ENCODE assay signal across 7 cellular contexts in genomic region chrX:48936429-48937064, GRCh38. TPM values are rescaled to one million over a fixed set of nuclear protein-coding genes. Genes with fewer than 3 reads are reported as not detected.
A peak's percentile ranks its signal among the peaks of the same experiment; 100 is the strongest.
DNase-seq lines count a peak whose midpoint lies in the region; ATAC-seq and TF ChIP-seq lines count a peak whose summit lies in the region.

No MANE protein-coding gene starts in this region.

- ATAC-seq in GM18870 (IDR thresholded peaks at IDR 0.05; ENCODE audit: unreplicated experiment) (peak; percentile 2), HG02852 (IDR thresholded peaks at IDR 0.05; ENCODE audit: unreplicated experiment) (peak; percentile 3), HG02588 (IDR thresholded peaks at IDR 0.05; ENCODE audit: unreplicated experiment) (no peak)
- no peak for ATAC-seq in activated CD8-positive, alpha-beta T cell treated with anti-CD3 and anti-CD28 coated beads, Interleukin-2, amount 10 ng/mL, durations not matched to agents 7 days and 5 days
- ATAC-seq in natural killer cell treated with Interleukin-12 subunit alpha and Interleukin-12 subunit beta and Interleukin-15 and Interleukin-18, amount 100 ng/mL, for 72 hours = peak; percentile 18 to 60

- H3K36me3 Mint-ChIP-seq in activated CD8-positive, alpha-beta T cell treated with anti-CD3 and anti-CD28 coated beads, Interleukin-2, amount 10 ng/mL, durations not matched to agents 7 days and 5 days (ENCODE audit: low read depth) = peaks cover 50% of the 10 kb centered on the region
- H3K36me3 Mint-ChIP-seq in natural killer cell treated with Interleukin-12 subunit alpha and Interleukin-12 subunit beta and Interleukin-15 and Interleukin-18, amount 100 ng/mL, for 72 hours = peaks cover 9% of the 10 kb centered on the region

- H3K4me3 ChIP-seq in esophagus muscularis mucosa = no peak overlapping the region

- CTCF ChIA-PET in activated CD8-positive, alpha-beta T cell treated with anti-CD3 and anti-CD28 coated beads, Interleukin-2, amount 10 ng/mL, durations not matched to agents 7 days and 5 days (lab: Charles Lee) = interaction anchor here (0.8 to 3.0 kb wide), 8 partner anchors 10 to 288 kb away, joined by 3 to 23 read pairs (median 4); partner anchors contain the start of gene HDAC6

- no peaks in the 10 kb centered on the region for H3K27me3 ChIP-seq in esophagus muscularis mucosa

- intact Hi-C loops in esophagus muscularis mucosa (cut with DNase I) = no loop called here

- no peak for TF ChIP-seq EP300 in esophagus muscularis mucosa (IDR thresholded peaks at IDR 0.05)

- H3K27me3 Mint-ChIP-seq in activated CD8-positive, alpha-beta T cell treated with anti-CD3 and anti-CD28 coated beads, Interleukin-2, amount 10 ng/mL, durations not matched to agents 7 days and 5 days (ENCODE audit: low read depth) = no peaks in the 10 kb centered on the region
- no peaks in the 10 kb centered on the region for H3K27me3 Mint-ChIP-seq in natural killer cell treated with Interleukin-12 subunit alpha and Interleukin-12 subunit beta and Interleukin-15 and Interleukin-18, amount 100 ng/mL, for 72 hours

- WGBS in esophagus muscularis mucosa = 88% methylated on average over 8 of the region's 8 CpGs

- H3K4me1 Mint-ChIP-seq in activated CD8-positive, alpha-beta T cell treated with anti-CD3 and anti-CD28 coated beads, Interleukin-2, amount 10 ng/mL, durations not matched to agents 7 days and 5 days (ENCODE audit: low read depth) = peaks cover 74% of the 10 kb centered on the region
- H3K4me1 Mint-ChIP-seq in natural killer cell treated with Interleukin-12 subunit alpha and Interleukin-12 subunit beta and Interleukin-15 and Interleukin-18, amount 100 ng/mL, for 72 hours (ENCODE audit: low read depth in 2 of 2) = peaks cover 74 to 76% of the 10 kb centered on the region in 2 donors

- no peak for TF ChIP-seq POLR2A in esophagus muscularis mucosa (IDR thresholded peaks at IDR 0.05; ENCODE audit: low read depth)

- H3K27ac Mint-ChIP-seq in activated CD8-positive, alpha-beta T cell treated with anti-CD3 and anti-CD28 coated beads, Interleukin-2, amount 10 ng/mL, durations not matched to agents 7 days and 5 days = peak overlapping the region; percentile 88
- H3K27ac Mint-ChIP-seq in natural killer cell treated with Interleukin-12 subunit alpha and Interleukin-12 subunit beta and Interleukin-15 and Interleukin-18, amount 100 ng/mL, for 72 hours = peak overlapping the region; percentile 94 to 96

- no peak overlapping the region for H3K4me3 Mint-ChIP-seq in activated CD8-positive, alpha-beta T cell treated with anti-CD3 and anti-CD28 coated beads, Interleukin-2, amount 10 ng/mL, durations not matched to agents 7 days and 5 days
- H3K4me3 Mint-ChIP-seq in natural killer cell treated with Interleukin-12 subunit alpha and Interleukin-12 subunit beta and Interleukin-15 and Interleukin-18, amount 100 ng/mL, for 72 hours = peak overlapping the region; percentile 86

- POLR2A ChIA-PET in activated CD8-positive, alpha-beta T cell treated with anti-CD3 and anti-CD28 coated beads, Interleukin-2, amount 10 ng/mL, durations not matched to agents 7 days and 5 days (lab: Charles Lee) = interaction anchor here (0.6 to 7.2 kb wide), 12 partner anchors 9 to 1100 kb away, joined by 3 to 126 read pairs (median 4); partner anchors contain the start of genes GRIPAP1, PIM2, PQBP1 and SLC35A2

- peaks cover 0 to 48% (median 24%) of the 10 kb centered on the region in 4 donors for H3K36me3 ChIP-seq in esophagus muscularis mucosa

- peaks cover 11 to 21% (median 16%) of the 10 kb centered on the region in 4 donors for H3K4me1 ChIP-seq in esophagus muscularis mucosa

- DNase-seq in activated CD8-positive, alpha-beta T cell treated with anti-CD3 and anti-CD28 coated beads, Interleukin-2, amount 10 ng/mL, durations not matched to agents 7 days and 5 days = no peak
- DNase-seq in natural killer cell treated with Interleukin-12 subunit alpha and Interleukin-12 subunit beta and Interleukin-15 and Interleukin-18, amount 100 ng/mL, for 72 hours (ENCODE audit: low spot score) = peak; percentile 79
- DNase-seq in esophagus muscularis mucosa (ENCODE audit: extremely low spot score) (no peak), RKO (ENCODE audit: low spot score) (no peak)

- no peaks in the 10 kb centered on the region for H3K9me3 ChIP-seq in esophagus muscularis mucosa

- no peak for TF ChIP-seq CTCF in esophagus muscularis mucosa (IDR thresholded peaks at IDR 0.05)

- H3K27ac ChIP-seq in esophagus muscularis mucosa (replicated peaks in 1 of 4) = peak overlapping the region in 1 of 4 donors; percentile 54

- H3K9me3 Mint-ChIP-seq in activated CD8-positive, alpha-beta T cell treated with anti-CD3 and anti-CD28 coated beads, Interleukin-2, amount 10 ng/mL, durations not matched to agents 7 days and 5 days (ENCODE audit: insufficient read depth) = no peaks in the 10 kb centered on the region
- no peaks in the 10 kb centered on the region for H3K9me3 Mint-ChIP-seq in natural killer cell treated with Interleukin-12 subunit alpha and Interleukin-12 subunit beta and Interleukin-15 and Interleukin-18, amount 100 ng/mL, for 72 hours

RNA-seq across cellular contexts. Expression of gene PIM2, which starts 17.7 kb away (rescaled TPM):
- total RNA-seq in activated CD8-positive, alpha-beta T cell treated with anti-CD3 and anti-CD28 coated beads, Interleukin-2, amount 10 ng/mL, durations not matched to agents 7 days and 5 days = 10 to 100 TPM; 51.3 to 53.6 TPM
- 100 to 1,000 TPM; 291 to 478 TPM for total RNA-seq in natural killer cell treated with Interleukin-12 subunit alpha and Interleukin-12 subunit beta and Interleukin-15 and Interleukin-18, amount 100 ng/mL, for 72 hours
- 10 to 100 TPM in 1 of 4 donors, 1 to 10 TPM in 3; 3.3 to 11.4 (median 7.3) TPM for total RNA-seq in esophagus muscularis mucosa

RNA-seq across cellular contexts. Expression of gene OTUD5, which starts 20.9 kb away (rescaled TPM):
- 10 to 100 TPM; 40.0 to 41.7 TPM for total RNA-seq in activated CD8-positive, alpha-beta T cell treated with anti-CD3 and anti-CD28 coated beads, Interleukin-2, amount 10 ng/mL, durations not matched to agents 7 days and 5 days
- 10 to 100 TPM; 75.8 to 79.9 TPM for total RNA-seq in natural killer cell treated with Interleukin-12 subunit alpha and Interleukin-12 subunit beta and Interleukin-15 and Interleukin-18, amount 100 ng/mL, for 72 hours
- total RNA-seq in esophagus muscularis mucosa = 10 to 100 TPM; 39.9 to 53.9 (median 48.5) TPM

RNA-seq across cellular contexts. Expression of gene SLC35A2, which starts 25.1 kb away (rescaled TPM):
- total RNA-seq in activated CD8-positive, alpha-beta T cell treated with anti-CD3 and anti-CD28 coated beads, Interleukin-2, amount 10 ng/mL, durations not matched to agents 7 days and 5 days = 10 to 100 TPM; 14.8 to 15.3 TPM
- total RNA-seq in natural killer cell treated with Interleukin-12 subunit alpha and Interleukin-12 subunit beta and Interleukin-15 and Interleukin-18, amount 100 ng/mL, for 72 hours = 10 to 100 TPM; 25.5 to 26.9 TPM
- total RNA-seq in esophagus muscularis mucosa = 10 to 100 TPM in 2 of 4 donors, 1 to 10 TPM in 2; 7.3 to 13.4 (median 10.0) TPM

RNA-seq across cellular contexts. Expression of gene KCND1, which starts 35.1 kb away (rescaled TPM):
- total RNA-seq in activated CD8-positive, alpha-beta T cell treated with anti-CD3 and anti-CD28 coated beads, Interleukin-2, amount 10 ng/mL, durations not matched to agents 7 days and 5 days = 1 to 10 TPM; 3.5 to 4.6 TPM
- total RNA-seq in natural killer cell treated with Interleukin-12 subunit alpha and Interleukin-12 subunit beta and Interleukin-15 and Interleukin-18, amount 100 ng/mL, for 72 hours = 1 to 10 TPM; 3.3 to 6.2 TPM
- total RNA-seq in esophagus muscularis mucosa = 1 to 10 TPM in 3 of 4 donors, under 1 TPM in 1; 0.83 to 1.9 (median 1.1) TPM

RNA-seq across cellular contexts. Expression of gene PQBP1, which starts 38.8 kb away (rescaled TPM):
- total RNA-seq in activated CD8-positive, alpha-beta T cell treated with anti-CD3 and anti-CD28 coated beads, Interleukin-2, amount 10 ng/mL, durations not matched to agents 7 days and 5 days = 10 to 100 TPM; 63.9 to 70.8 TPM
- total RNA-seq in natural killer cell treated with Interleukin-12 subunit alpha and Interleukin-12 subunit beta and Interleukin-15 and Interleukin-18, amount 100 ng/mL, for 72 hours = 10 to 100 TPM; 75.3 to 80.8 TPM
- 10 to 100 TPM; 53.6 to 81.3 (median 72.0) TPM for total RNA-seq in esophagus muscularis mucosa

Comparison
In these comparisons a context has a peak if more than half of its experiments do, and no peak if none do; other contexts are left out.
1. ATAC-seq: peak in GM18870 (single experiment), HG02852 (single experiment) and natural killer cell treated with Interleukin-12 subunit alpha and Interleukin-12 subunit beta and Interleukin-15 and Interleukin-18, amount 100 ng/mL, for 72 hours (2 of 2); none in activated CD8-positive, alpha-beta T cell treated with anti-CD3 and anti-CD28 coated beads, Interleukin-2, amount 10 ng/mL, durations not matched to agents 7 days and 5 days (single experiment) and HG02588 (single experiment).
2. RNA of gene PIM2, which starts 17.7 kb away (total RNA-seq): 291 to 478 TPM in natural killer cell treated with Interleukin-12 subunit alpha and Interleukin-12 subunit beta and Interleukin-15 and Interleukin-18, amount 100 ng/mL, for 72 hours; 51.3 to 53.6 TPM in activated CD8-positive, alpha-beta T cell treated with anti-CD3 and anti-CD28 coated beads, Interleukin-2, amount 10 ng/mL, durations not matched to agents 7 days and 5 days and 3.3 to 11.4 TPM in esophagus muscularis mucosa; every median in the first group is over 4 times any median in the second.